Comparison of ENCODE assay signal across 19 cellular contexts in genomic region chr12:20439634-20440033, GRCh38.
DNase-seq lines count a peak whose midpoint lies in the region; ATAC-seq, FAIRE-seq and TF ChIP-seq lines count a peak whose summit lies in the region.
"Had no signal": no experiment of that assay in that cellular context is flagged by ENCODE, and none has a peak within 500 bp of the region (broad histone marks: within the 10 kb centered on the region; RNA-seq: fewer than 3 reads in every experiment).

No MANE protein-coding gene starts in this region.

- intact Hi-C loops in Right ventricle myocardium inferior (cut with DNase I) (loop anchor here (5.0 kb wide), 1 partner anchor 72 kb away; the partner anchor contains the start of gene PDE3A), cardiac septum (cut with DNase I) (no loop called here), left cardiac atrium (cut with DNase I) (no loop called here), mucosa of descending colon (cut with DNase I, micrococcal nuclease) (no loop called here)

- H3K4me1 ChIP-seq in small intestine (ENCODE audit: control insufficient read depth in 2 of 2, insufficient read depth in 1 of 2, low read depth in 1 of 2, low read length in 1 of 2), result peaks cover 2 to 5% of the 10 kb centered on the region in 2 donors
- peaks cover 19% of the 10 kb centered on the region for H3K4me1 ChIP-seq in mucosa of descending colon (ENCODE audit: low read depth)
- H3K4me1 ChIP-seq: BE2C had no signal

- H3K4me3 ChIP-seq in small intestine (ENCODE audit: low read depth in 1 of 2, low read length in 2 of 2), result no peak overlapping the region
- no peak overlapping the region for H3K4me3 ChIP-seq in mucosa of descending colon

- H3K27me3 ChIP-seq in small intestine (ENCODE audit: control insufficient read depth in 2 of 2, insufficient read depth in 2 of 2, low read length in 2 of 2), result no peaks in the 10 kb centered on the region
- H3K27me3 ChIP-seq: BE2C had no signal

- ATAC-seq in Right ventricle myocardium inferior, result peak; percentile 38
- peak; percentile 42 to 54 for ATAC-seq in left cardiac atrium
- ATAC-seq in mucosa of descending colon, result no peak
- no peak for ATAC-seq in GM19023 (IDR thresholded peaks at IDR 0.05; ENCODE audit: unreplicated experiment)
- ATAC-seq: Panc1 had no signal

- FAIRE-seq in small intestine (lab: Jason Lieb, UNC), result peak; percentile 19
- FAIRE-seq: GM19239 had no signal

- no peak overlapping the region for H3K27ac ChIP-seq in small intestine (ENCODE audit: low read depth in 1 of 2, low read length in 1 of 2)
- H3K27ac ChIP-seq: 22Rv1 had no signal

- no peak for TF ChIP-seq CTCF in mucosa of descending colon (IDR thresholded peaks at IDR 0.05)

- H3K36me3 ChIP-seq in small intestine (ENCODE audit: control insufficient read depth in 2 of 2, insufficient read depth in 2 of 2, low read length in 2 of 2) (no peaks in the 10 kb centered on the region), mucosa of descending colon (ENCODE audit: low read depth) (no peaks in the 10 kb centered on the region)
- H3K36me3 ChIP-seq: BE2C had no signal

- WGBS in small intestine, 3 donors, result 79 to 92% (median 88%) methylated on average over 1 of the region's 1 CpG

- DNase-seq in Right ventricle myocardium inferior (ENCODE audit: missing footprints) (no peak), cardiac septum (ENCODE audit: low spot score) (no peak), left cardiac atrium (no peak), small intestine (no peak), NCI-H2107 treated with DMSO at 0.1 percent for 48 hours (lab: John Stamatoyannopoulos, UW; ENCODE audit: unreplicated experiment) (no peak), mucosa of descending colon (no peak), NOMO-1 treated with DMSO at 0.1 percent for 48 hours (lab: John Stamatoyannopoulos, UW; ENCODE audit: unreplicated experiment) (no peak)
- DNase-seq: BE2C; CD4-positive, alpha-beta T cell; EL; HFFc6; NCI-H1092; NCI-H2081 treated with DMSO at 0.1 percent for 48 hours; NCI-H510A treated with DMSO at 0.1 percent for 48 hours; NCI-H82 had no signal

- H3K9me3 ChIP-seq in small intestine (ENCODE audit: control insufficient read depth, low read depth) (no peaks in the 10 kb centered on the region), mucosa of descending colon (no peaks in the 10 kb centered on the region)
- H3K9me3 ChIP-seq: BE2C had no signal

Comparison
In these comparisons a context has a peak if more than half of its experiments do, and no peak if none do; other contexts are left out.
1. ATAC-seq: peak in Right ventricle myocardium inferior (single experiment) and left cardiac atrium (2 of 2); none in mucosa of descending colon (single experiment) and GM19023 (single experiment).